ENCODE assay signal across 28 cellular contexts in genomic region chr14:75370416-75371205, GRCh38. TPM values are rescaled to one million over a fixed set of nuclear protein-coding genes. Genes with fewer than 3 reads are reported as not detected.
DNase-seq lines count a peak whose midpoint lies in the region; ATAC-seq and FAIRE-seq lines count a peak whose summit lies in the region.
"Had no signal": no experiment of that assay in that cellular context is flagged by ENCODE, and none has a peak within 500 bp of the region (broad histone marks: within the 10 kb centered on the region; RNA-seq: fewer than 3 reads in every experiment).

No MANE protein-coding gene starts in this region.

- CTCF ChIA-PET in CD4-positive, alpha-beta memory T cell (lab: Charles Lee; ENCODE audit: partially characterized antibody), result interaction anchor here (1.1 kb wide), 1 partner anchor 11 kb away, joined by 3 read pairs; no protein-coding TSS in a partner anchor

- H3K4me3 ChIP-seq in CD4-positive, alpha-beta memory T cell (ENCODE audit: low read length in 2 of 2), result no peak overlapping the region
- H3K4me3 ChIP-seq: GM23248, heart right ventricle, sigmoid colon, transverse colon had no signal

- peak overlapping the region; percentile 5 for H3K27ac Mint-ChIP-seq in dendritic cell treated with granulocyte-macrophage colony-stimulating factor and Interleukin-4, amounts not matched to agents 40 ng/mL and 50 ng/mL, for 4 days
- no peak overlapping the region for H3K27ac Mint-ChIP-seq in CD4-positive, alpha-beta memory T cell
- H3K27ac Mint-ChIP-seq in T-helper 2 cell treated with Interferon-gamma antibody and Interleukin-4, amounts not matched to agents 5 μg/mL and 100 μg/mL, for 36 hours, result no peak overlapping the region
- H3K27ac Mint-ChIP-seq: CD4-positive, CD25-positive, alpha-beta regulatory T cell; mesothelial cell of epicardium; nephron progenitor cell; T-cell had no signal

- no peaks in the 10 kb centered on the region for H3K9me3 Mint-ChIP-seq in dendritic cell treated with granulocyte-macrophage colony-stimulating factor and Interleukin-4, amounts not matched to agents 40 ng/mL and 50 ng/mL, for 4 days
- peaks cover 0 to 3% (median 0%) of the 10 kb centered on the region in 8 donors for H3K9me3 Mint-ChIP-seq in CD4-positive, alpha-beta memory T cell
- H3K9me3 Mint-ChIP-seq in T-helper 2 cell treated with Interferon-gamma antibody and Interleukin-4, amounts not matched to agents 5 μg/mL and 100 μg/mL, for 36 hours, result no peaks in the 10 kb centered on the region

- no peak overlapping the region for H3K27ac ChIP-seq in CD4-positive, alpha-beta memory T cell (ENCODE audit: low read depth, low read length)
- H3K27ac ChIP-seq: brain microvascular endothelial cell, GM23248, heart right ventricle, sigmoid colon, transverse colon, VCaP had no signal

- no peaks in the 10 kb centered on the region for H3K36me3 Mint-ChIP-seq in dendritic cell treated with granulocyte-macrophage colony-stimulating factor and Interleukin-4, amounts not matched to agents 40 ng/mL and 50 ng/mL, for 4 days (ENCODE audit: low read depth)
- H3K36me3 Mint-ChIP-seq in CD4-positive, alpha-beta memory T cell, result no peaks in the 10 kb centered on the region
- no peaks in the 10 kb centered on the region for H3K36me3 Mint-ChIP-seq in T-helper 2 cell treated with Interferon-gamma antibody and Interleukin-4, amounts not matched to agents 5 μg/mL and 100 μg/mL, for 36 hours (ENCODE audit: low read depth)
- H3K36me3 Mint-ChIP-seq: CD4-positive, CD25-positive, alpha-beta regulatory T cell; mesothelial cell of epicardium; T-cell had no signal

- peaks cover 46% of the 10 kb centered on the region for H3K4me1 Mint-ChIP-seq in dendritic cell treated with granulocyte-macrophage colony-stimulating factor and Interleukin-4, amounts not matched to agents 40 ng/mL and 50 ng/mL, for 4 days (ENCODE audit: low read depth)
- H3K4me1 Mint-ChIP-seq in CD4-positive, alpha-beta memory T cell, result peaks cover 0 to 2% (median under 1%) of the 10 kb centered on the region in 4 donors
- no peaks in the 10 kb centered on the region for H3K4me1 Mint-ChIP-seq in T-helper 2 cell treated with Interferon-gamma antibody and Interleukin-4, amounts not matched to agents 5 μg/mL and 100 μg/mL, for 36 hours (ENCODE audit: low read depth)
- H3K4me1 Mint-ChIP-seq: CD4-positive, CD25-positive, alpha-beta regulatory T cell; nephron progenitor cell; T-cell had no signal

- H3K4me1 ChIP-seq in CD4-positive, alpha-beta memory T cell (ENCODE audit: insufficient read depth, low read length), result no peaks in the 10 kb centered on the region
- H3K4me1 ChIP-seq: sigmoid colon had no signal

- H3K4me3 Mint-ChIP-seq in dendritic cell treated with granulocyte-macrophage colony-stimulating factor and Interleukin-4, amounts not matched to agents 40 ng/mL and 50 ng/mL, for 4 days, result no peak overlapping the region
- H3K4me3 Mint-ChIP-seq in CD4-positive, alpha-beta memory T cell, result no peak overlapping the region
- H3K4me3 Mint-ChIP-seq in T-helper 2 cell treated with Interferon-gamma antibody and Interleukin-4, amounts not matched to agents 5 μg/mL and 100 μg/mL, for 36 hours, result no peak overlapping the region
- H3K4me3 Mint-ChIP-seq: activated T-cell treated with anti-CD3 and anti-CD28 coated beads, Interleukin-2, amount 50 U/mL, for 4 hours; CD4-positive, CD25-positive, alpha-beta regulatory T cell; mesothelial cell of epicardium; nephron progenitor cell; T-cell had no signal

- ATAC-seq in HG02938 (IDR thresholded peaks at IDR 0.05; ENCODE audit: unreplicated experiment), result no peak
- ATAC-seq: activated T-cell treated with anti-CD3 and anti-CD28 coated beads, Interleukin-2, amount 50 U/mL, for 4 hours; left colon; T-cell had no signal

- FAIRE-seq in HTR-8/SVneo (lab: Jason Lieb, UNC), result peak; percentile 52
- FAIRE-seq: GM18507 had no signal

- no peaks in the 10 kb centered on the region for H3K27me3 Mint-ChIP-seq in dendritic cell treated with granulocyte-macrophage colony-stimulating factor and Interleukin-4, amounts not matched to agents 40 ng/mL and 50 ng/mL, for 4 days
- H3K27me3 Mint-ChIP-seq in CD4-positive, alpha-beta memory T cell, result peaks cover 7 to 12% of the 10 kb centered on the region in 2 donors
- peaks cover 26% of the 10 kb centered on the region for H3K27me3 Mint-ChIP-seq in T-helper 2 cell treated with Interferon-gamma antibody and Interleukin-4, amounts not matched to agents 5 μg/mL and 100 μg/mL, for 36 hours (ENCODE audit: low read depth)

- H3K36me3 ChIP-seq in CD4-positive, alpha-beta memory T cell (ENCODE audit: insufficient read depth, low read length), result no peaks in the 10 kb centered on the region
- H3K36me3 ChIP-seq: brain microvascular endothelial cell, heart right ventricle, sigmoid colon, transverse colon had no signal

- no peak for DNase-seq in HTR-8/SVneo (ENCODE audit: insufficient read length, low spot score)
- peak; percentile 27 to 94 for DNase-seq in NOMO-1 (lab: John Stamatoyannopoulos, UW; ENCODE audit: unreplicated experiment in 2 of 2)
- peak; percentile 26 for DNase-seq in pons (ENCODE audit: low spot score)
- DNase-seq in CD4-positive, alpha-beta memory T cell, result no peak
- no peak for DNase-seq in A172 (ENCODE audit: low spot score)
- DNase-seq in T-helper 2 cell treated with Interferon-gamma antibody and Interleukin-4, amounts not matched to agents 5 μg/mL and 100 μg/mL, for 36 hours (ENCODE audit: low spot score), result no peak
- DNase-seq: activated CD4-positive, alpha-beta T cell treated with anti-CD3 and anti-CD28 coated beads for 48 hours; activated naive CD4-positive, alpha-beta T cell; activated T-cell treated with anti-CD3 and anti-CD28 coated beads, Interleukin-2, amount 50 U/mL, for 4 hours; brain microvascular endothelial cell; CD4-positive, CD25-positive, alpha-beta regulatory T cell; effector CD4-positive, alpha-beta T cell; GM23248; heart right ventricle; KG1; left colon; NCI-H1092; NCI-H1930; nephron progenitor cell; posterior cingulate gyrus; sigmoid colon; T-cell; transverse colon had no signal

- intact Hi-C loops in dendritic cell treated with granulocyte-macrophage colony-stimulating factor and Interleukin-4, amounts not matched to agents 40 ng/mL and 50 ng/mL, for 4 days (cut with micrococcal nuclease), result no loop called here
- intact Hi-C loops in CD4-positive, alpha-beta memory T cell (cut with micrococcal nuclease), result no loop called here

- peaks cover 4% of the 10 kb centered on the region for H3K27me3 ChIP-seq in CD4-positive, alpha-beta memory T cell (ENCODE audit: insufficient read depth, low read length)
- H3K27me3 ChIP-seq: heart right ventricle, sigmoid colon, transverse colon had no signal

- H3K9me3 ChIP-seq in CD4-positive, alpha-beta memory T cell (ENCODE audit: control insufficient read depth in 1 of 2, low read length in 2 of 2), result no peaks in the 10 kb centered on the region
- H3K9me3 ChIP-seq: heart right ventricle, sigmoid colon, transverse colon had no signal

- POLR2A ChIA-PET in CD4-positive, alpha-beta memory T cell (lab: Charles Lee; ENCODE audit: partially characterized antibody), result no interaction called here

RNA-seq across cellular contexts. Expression of gene JDP2, which starts 57.2 kb away (rescaled TPM):
- total RNA-seq in CD4-positive, alpha-beta memory T cell, result under 1 TPM; 0.78 to 0.79 TPM
- under 1 TPM in 1 of 2 donors, not detected in 1; 0.20 TPM for polyA plus RNA-seq in CD4-positive, alpha-beta memory T cell
- total RNA-seq in A172 (2014; rRNA removed; shearing (Covaris generic)), result 8.2 and 19.3 TPM in 2 replicates

Comparison
In these comparisons a context has a peak if more than half of its experiments do, and no peak if none do; other contexts are left out.
1. DNase-seq: peak in NOMO-1 (2 of 2) and pons (single experiment); none in HTR-8/SVneo (single experiment), CD4-positive, alpha-beta memory T cell (0 of 5), A172 (single experiment) and T-helper 2 cell treated with Interferon-gamma antibody and Interleukin-4, amounts not matched to agents 5 μg/mL and 100 μg/mL, for 36 hours (single experiment).